ENCODE assay signal across 25 cellular contexts in genomic region chr6:33843696-33844121, GRCh38. TPM values are rescaled to one million over a fixed set of nuclear protein-coding genes. Genes with fewer than 3 reads are reported as not detected.
DNase-seq lines count a peak whose midpoint lies in the region; ATAC-seq, FAIRE-seq and TF ChIP-seq lines count a peak whose summit lies in the region.
"Had no signal": no experiment of that assay in that cellular context is flagged by ENCODE, and none has a peak within 500 bp of the region (broad histone marks: within the 10 kb centered on the region; RNA-seq: fewer than 3 reads in every experiment).

No MANE protein-coding gene starts in this region.

- H3K79me2 ChIP-seq in K562 (ENCODE audit: control insufficient read depth, insufficient read depth, low read length) = no peaks in the 10 kb centered on the region

- no peaks in the 10 kb centered on the region for H3K9me3 Mint-ChIP-seq in nephron
- H3K9me3 Mint-ChIP-seq: CD8-positive, alpha-beta T cell had no signal

- intact Hi-C loops in K562 (cut with micrococcal nuclease) (loop anchor here (5.0 kb wide), 1 partner anchor 71 kb away; no protein-coding TSS in a partner anchor), Right ventricle myocardium inferior (cut with DNase I) (no loop called here)

- no peaks in the 10 kb centered on the region for H3K36me3 Mint-ChIP-seq in nephron (ENCODE audit: low read depth)
- H3K36me3 Mint-ChIP-seq: CD8-positive, alpha-beta T cell had no signal

- no peak overlapping the region for H3K4me3 ChIP-seq in NB4 (ENCODE audit: low read depth, low read length)
- no peak overlapping the region for H3K4me3 ChIP-seq in K562
- H3K4me3 ChIP-seq: BLaER1 treated with 17β-estradiol and CSF1 and Interleukin-3, amounts not matched to agents 10 nM and 100 nM; SK-N-MC had no signal

- H3K9ac ChIP-seq in K562 (ENCODE audit: insufficient read depth in 1 of 2, low read depth in 2 of 2, low read length in 2 of 2) = no peak overlapping the region
- H3K9ac ChIP-seq: BLaER1 treated with 17β-estradiol and CSF1 and Interleukin-3, amounts not matched to agents 10 nM and 100 nM had no signal

- no peaks in the 10 kb centered on the region for H3K9me3 ChIP-seq in K562 (replicated peaks; ENCODE audit: control insufficient read depth, insufficient read depth, low read depth, low read length)
- H3K9me3 ChIP-seq: BLaER1 treated with 17β-estradiol and CSF1 and Interleukin-3, amounts not matched to agents 10 nM and 100 nM had no signal

- ATAC-seq in K562 = peak; percentile 2; the same call in 2 of the 3 replicates
- no peak for ATAC-seq in GM18517 (IDR thresholded peaks at IDR 0.05; ENCODE audit: unreplicated experiment)
- no peak for ATAC-seq in GM18511 (IDR thresholded peaks at IDR 0.05; ENCODE audit: unreplicated experiment)
- ATAC-seq in Right ventricle myocardium inferior = no peak
- no peak for ATAC-seq in HG02870 (IDR thresholded peaks at IDR 0.05; ENCODE audit: unreplicated experiment)
- ATAC-seq: CD8-positive, alpha-beta T cell; HepG2 had no signal

- peak overlapping the region; percentile 85 for H2AFZ ChIP-seq in K562 (ENCODE audit: low read depth, low read length)

- WGBS in K562 (ENCODE audit: insufficient coverage, low coverage, missing lambda C conversion rate) = 26% methylated on average over 9 of the region's 9 CpGs

- peaks cover 9% of the 10 kb centered on the region for H3K9me1 ChIP-seq in K562 (ENCODE audit: control insufficient read depth, insufficient read depth, low read length)

- H3K4me1 Mint-ChIP-seq in nephron = peaks cover 60% of the 10 kb centered on the region

- H3K27me3 Mint-ChIP-seq in nephron (ENCODE audit: low read depth) = peaks cover 8% of the 10 kb centered on the region

- CTCF ChIA-PET in K562 (lab: Yijun Ruan, JAX; ENCODE audit: low intra/inter-chr PET ratio) = no interaction called here

- H3K36me3 ChIP-seq in K562 (ENCODE audit: control insufficient read depth, insufficient read depth, low read length) = no peaks in the 10 kb centered on the region
- H3K36me3 ChIP-seq: BLaER1 treated with 17β-estradiol and CSF1 and Interleukin-3, amounts not matched to agents 10 nM and 100 nM had no signal

- peaks cover 38 to 42% of the 10 kb centered on the region in 2 experiments for H3K4me1 ChIP-seq in K562 (replicated peaks in 1 of 2; ENCODE audit: control insufficient read depth in 2 of 2, insufficient read depth in 2 of 2, low read length in 2 of 2)

- H3K27me3 ChIP-seq in K562 (ENCODE audit: control insufficient read depth in 2 of 2, insufficient read depth in 2 of 2, low read length in 2 of 2) = no peaks in the 10 kb centered on the region
- H3K27me3 ChIP-seq: BLaER1 treated with 17β-estradiol and CSF1 and Interleukin-3, amounts not matched to agents 10 nM and 100 nM had no signal

- no peak for FAIRE-seq in K562 (lab: Jason Lieb, UNC)
- FAIRE-seq: GM12892, H54, HepG2 had no signal

- peak overlapping the region; percentile 93 to 97 (median 93) for H3K27ac Mint-ChIP-seq in nephron
- H3K27ac Mint-ChIP-seq: CD8-positive, alpha-beta T cell had no signal

- TF ChIP-seq CTCF in NB4 (IDR thresholded peaks at IDR 0.05; ENCODE audit: low read depth, low read length) (no peak), K562 (IDR thresholded peaks at IDR 0.05 in 2 of 3, conservative IDR thresholded peaks at IDR 0.05 in 1 of 3; ENCODE audit: insufficient read depth in 2 of 3, low read depth in 1 of 3, low read length in 3 of 3) (no peak), nephron (IDR thresholded peaks at IDR 0.05; ENCODE audit: unreplicated experiment in 3 of 3) (no peak)

- no peak overlapping the region for H3K27ac ChIP-seq in K562 (ENCODE audit: extremely low read depth, low read depth, low read length)
- H3K27ac ChIP-seq: SK-N-MC had no signal

- in situ Hi-C loops in K562 (cut with MboI) = no loop called here

- H3K4me2 ChIP-seq in K562 (ENCODE audit: insufficient read depth, low read length) = peak overlapping the region; percentile 10; the same call in 1 of the 2 replicates

- no peak for TF ChIP-seq EP300 in K562 (IDR thresholded peaks at IDR 0.05; ENCODE audit: low read length)

- DNase-seq in NB4 (ENCODE audit: low read depth) (peak; percentile 58), K562 (ENCODE audit: extremely low read depth in 1 of 4, low spot score in 3 of 4) (peak in 2 of 4 experiments; percentile 41 to 59), Right ventricle myocardium inferior (ENCODE audit: missing footprints) (no peak)
- DNase-seq: ACHN; CD8-positive, alpha-beta T cell; DMS153; KG1; NCI-H1092 treated with DMSO at 0.1 percent for 48 hours; NCI-H1436 treated with DMSO at 0.1 percent for 48 hours; NCI-H1930; NCI-H226; NCI-H510A treated with DMSO at 0.1 percent for 48 hours; NCI-H774; SHP77 had no signal

- POLR2A ChIA-PET in K562 (lab: Yijun Ruan, JAX) = interaction anchor here (0.5 to 1.2 kb wide), 4 partner anchors 11 to 210 kb away, joined by 3 to 4 read pairs (median 4); no protein-coding TSS in a partner anchor

- no peaks in the 10 kb centered on the region for H4K20me1 ChIP-seq in K562 (replicated peaks; ENCODE audit: control insufficient read depth, insufficient read depth, low read length)
- H4K20me1 ChIP-seq: BLaER1 treated with 17β-estradiol and CSF1 and Interleukin-3, amounts not matched to agents 10 nM and 100 nM had no signal

- no peak for TF ChIP-seq RAD21 in K562 (CRISPR knock-in tag; conservative IDR thresholded peaks at IDR 0.05 in 1 of 2, IDR thresholded peaks at IDR 0.05 in 1 of 2)

- no TSS peak for BruUV-seq in K562 (replicated peaks; lab: Mats Ljungman, UMichigan)

- TF ChIP-seq POLR2A in NB4 (IDR thresholded peaks at IDR 0.05; ENCODE audit: extremely low read depth, insufficient read length) (no peak), K562 (conservative IDR thresholded peaks at IDR 0.05) (no peak)

- peak overlapping the region; percentile 8 to 50 (median 27) for H3K4me3 Mint-ChIP-seq in nephron
- H3K4me3 Mint-ChIP-seq: CD8-positive, alpha-beta T cell had no signal

TF ChIP-seq in K562, 482 proteins besides CTCF, POLR2A, EP300 and RAD21 (continues in another document):
- TF ChIP-seq CREB1 (IDR thresholded peaks at IDR 0.05) = no peak
- no peak for TF ChIP-seq CREB1 (CRISPR knock-in tag; IDR thresholded peaks at IDR 0.05)
- TF ChIP-seq PBX2 (CRISPR knock-in tag; IDR thresholded peaks at IDR 0.05; ENCODE audit: low read depth) = no peak
- peak; percentile 63 for TF ChIP-seq PBX2 (tag; conservative IDR thresholded peaks at IDR 0.05; ENCODE audit: low read depth)

RNA-seq across cellular contexts. Expression of gene MLN, which starts 39.9 kb away (rescaled TPM):
- total RNA-seq in K562 (2011; cell fraction: chromatin; rRNA removed; ENCODE audit: low replicate concordance) = not detected in 2 replicates
- total RNA-seq in K562 (2011; cell fraction: nucleolus; rRNA removed) = not detected in 2 replicates
- not detected in 2 replicates for total RNA-seq in K562 (2011; cell fraction: nucleoplasm; rRNA removed)
- total RNA-seq in K562 (2014; rRNA removed) (not detected in 2 replicates), K562 (2014; rRNA removed; fragmentation: Illumina TruSeq; extraction: Trizol) (not detected in 2 replicates), K562 (2015; rRNA removed; fragmentation: Illumina TruSeq; extraction: Trizol) (not detected in 2 replicates), K562 (2021) (not detected in 2 replicates), Right ventricle myocardium inferior (not detected)
- polyA plus RNA-seq in K562 (2011; rRNA removed) (not detected in 2 replicates), K562 (2014; fragmentation: Illumina TruSeq; extraction: Trizol) (not detected in 2 replicates), K562 (2014; fragmentation: Nextera tagmentation; extraction: Ambion mirVana) (not detected), K562 (2014; rRNA removed) (not detected in 2 replicates)
- polyA plus RNA-seq in K562 (2011; cell fraction: cytosol; rRNA removed) = not detected in 2 replicates
- not detected in 2 replicates for polyA plus RNA-seq in K562 (2011; cell fraction: nucleus; rRNA removed)
- polyA plus RNA-seq in K562 (2012) = not detected in 2 replicates
- polyA minus RNA-seq in K562 (2011; rRNA and poly(A)+ RNA removed) = not detected in 2 replicates
- not detected in 2 replicates for polyA minus RNA-seq in K562 (2011; cell fraction: cytosol; rRNA and poly(A)+ RNA removed)
- not detected in 2 replicates for polyA minus RNA-seq in K562 (2011; cell fraction: nucleus; rRNA and poly(A)+ RNA removed)
- total RNA-seq: CD8-positive, alpha-beta T cell; G401; HepG2; RPMI7951 had no signal
- polyA plus RNA-seq: HepG2 had no signal

RNA-seq across cellular contexts. Expression of gene LEMD2, which starts 54.8 kb away (rescaled TPM):
- total RNA-seq in K562 (2011; cell fraction: chromatin; rRNA removed; ENCODE audit: low replicate concordance) = 110 and 155 TPM in 2 replicates
- total RNA-seq in K562 (2011; cell fraction: nucleolus; rRNA removed) = 95.4 and 123 TPM in 2 replicates
- 110 and 121 TPM in 2 replicates for total RNA-seq in K562 (2011; cell fraction: nucleoplasm; rRNA removed)
- total RNA-seq in K562 (2014; rRNA removed) (30.8 and 42.0 TPM in 2 replicates), K562 (2014; rRNA removed; fragmentation: Illumina TruSeq; extraction: Trizol) (24.3 and 28.2 TPM in 2 replicates), K562 (2015; rRNA removed; fragmentation: Illumina TruSeq; extraction: Trizol) (36.4 and 44.5 TPM in 2 replicates), K562 (2021) (36.4 and 42.6 TPM in 2 replicates), Right ventricle myocardium inferior (23.2 TPM)
- polyA plus RNA-seq in K562 (2011; rRNA removed) (46.3 and 50.4 TPM in 2 replicates), K562 (2014; fragmentation: Illumina TruSeq; extraction: Trizol) (26.4 and 26.7 TPM in 2 replicates), K562 (2014; fragmentation: Nextera tagmentation; extraction: Ambion mirVana) (under 1 TPM; 0.32 to 0.37 TPM), K562 (2014; rRNA removed) (34.3 and 41.4 TPM in 2 replicates)
- polyA plus RNA-seq in K562 (2011; cell fraction: cytosol; rRNA removed) = 30.6 and 34.6 TPM in 2 replicates
- 121 and 133 TPM in 2 replicates for polyA plus RNA-seq in K562 (2011; cell fraction: nucleus; rRNA removed)
- polyA plus RNA-seq in K562 (2012) = 30.2 and 57.3 TPM in 2 replicates
- polyA minus RNA-seq in K562 (2011; rRNA and poly(A)+ RNA removed) = 32.2 and 37.5 TPM in 2 replicates
- 16.3 and 23.9 TPM in 2 replicates for polyA minus RNA-seq in K562 (2011; cell fraction: cytosol; rRNA and poly(A)+ RNA removed)
- polyA minus RNA-seq in K562 (2011; cell fraction: nucleus; rRNA and poly(A)+ RNA removed) = 53.7 and 96.3 TPM in 2 replicates
